12 cellular contexts compared by ENCODE assay signal in genomic region chr1:153609585-153609907, GRCh38. TPM values are rescaled to one million over a fixed set of nuclear protein-coding genes. Genes with fewer than 3 reads are reported as not detected.
DNase-seq lines count a peak whose midpoint lies in the region; ATAC-seq and TF ChIP-seq lines count a peak whose summit lies in the region.
"Had no signal": no experiment of that assay in that cellular context is flagged by ENCODE, and none has a peak within 500 bp of the region (broad histone marks: within the 10 kb centered on the region; RNA-seq: fewer than 3 reads in every experiment).

No MANE protein-coding gene starts in this region.

- H3K27me3 ChIP-seq in foreskin keratinocyte (no peaks in the 10 kb centered on the region), psoas muscle (ENCODE audit: insufficient read depth in 3 of 3, low read length in 2 of 3) (no peaks in the 10 kb centered on the region)

- TF ChIP-seq CTCF in AG10803 (conservative IDR thresholded peaks at IDR 0.05; ENCODE audit: low read length) = no peak
- TF ChIP-seq CTCF in foreskin keratinocyte (conservative IDR thresholded peaks at IDR 0.05) = no peak
- no peak for TF ChIP-seq CTCF in psoas muscle (IDR thresholded peaks at IDR 0.05)

- intact Hi-C loops in psoas muscle (cut with DNase I) = no loop called here

- H3K9me3 ChIP-seq in psoas muscle = no peaks in the 10 kb centered on the region

- H3K4me3 ChIP-seq in AG10803 (ENCODE audit: low read length) (peak overlapping the region; percentile 67), psoas muscle (peak overlapping the region; percentile 66)
- H3K4me3 ChIP-seq: GM12878 had no signal

- DNase-seq in AG10803 (ENCODE audit: low read depth) (no peak), foreskin keratinocyte (no peak), psoas muscle (no peak), COLO829 (ENCODE audit: low spot score) (no peak), DMS 273 treated with DMSO at 0.1 percent for 48 hours (lab: John Stamatoyannopoulos, UW) (no peak)
- no peak for DNase-seq in stimulated activated CD4-positive, alpha-beta T cell treated with anti-CD3 and anti-CD28 coated beads, Interleukin-1b, Interleukin-23, amount 100 ng/mL, for 48 hours
- DNase-seq: activated CD4-positive, alpha-beta T cell treated with anti-CD3 and anti-CD28 coated beads for 4 hours; CD4-positive, alpha-beta T cell; NCI-H187 had no signal

- peak overlapping the region; percentile 86 for H3K27ac ChIP-seq in adipose tissue (ENCODE audit: low read depth, low read length)
- peak overlapping the region; percentile 79 for H3K27ac ChIP-seq in foreskin keratinocyte
- H3K27ac ChIP-seq in psoas muscle = peak overlapping the region; percentile 81

- ATAC-seq in foreskin keratinocyte = no peak
- no peak for ATAC-seq in psoas muscle
- ATAC-seq in HG02623 (IDR thresholded peaks at IDR 0.05; ENCODE audit: unreplicated experiment) = no peak

- H3K36me3 ChIP-seq in psoas muscle (ENCODE audit: insufficient read depth in 1 of 2, low read depth in 1 of 2) = peaks cover 0 to 29% of the 10 kb centered on the region in 2 donors

- WGBS in adipose tissue, 3 donors = 50 to 69% (median 63%) methylated on average over 6 of the region's 6 CpGs
- WGBS in psoas muscle, 3 donors = 49 to 70% (median 61%) methylated on average over 6 of the region's 6 CpGs

- peaks cover 14% of the 10 kb centered on the region for H3K4me1 ChIP-seq in foreskin keratinocyte
- peaks cover 27% of the 10 kb centered on the region for H3K4me1 ChIP-seq in psoas muscle

RNA-seq across cellular contexts. Expression of gene S100A16, which starts 3.4 kb away (rescaled TPM):
- 100 to 1,000 TPM in 2 of 3 donors, 10 to 100 TPM in 1; 30.9 to 175 (median 160) TPM for polyA plus RNA-seq in adipose tissue
- 1,000 and 1,238 TPM in 2 replicates for total RNA-seq in foreskin keratinocyte
- 1,700 and 1,899 TPM in 2 replicates for polyA plus RNA-seq in foreskin keratinocyte
- total RNA-seq in psoas muscle = 10 to 100 TPM; 23.3 to 57.2 (median 38.3) TPM
- polyA plus RNA-seq in psoas muscle = 100 to 1,000 TPM in 1 of 3 donors, 10 to 100 TPM in 2; 23.5 to 251 (median 38.1) TPM
- total RNA-seq: CD4-positive, alpha-beta T cell had no signal

RNA-seq across cellular contexts. Expression of gene S100A14, which starts 6.6 kb away (rescaled TPM):
- polyA plus RNA-seq in adipose tissue = 10 to 100 TPM in 1 of 3 donors, 1 to 10 TPM in 2; 1.6 to 12.9 (median 9.7) TPM
- 1,158 and 1,223 TPM in 2 replicates for total RNA-seq in foreskin keratinocyte
- 2,222 and 2,480 TPM in 2 replicates for polyA plus RNA-seq in foreskin keratinocyte
- total RNA-seq in psoas muscle = under 1 TPM in 1 of 4 donors, not detected in 3; 0.22 TPM
- polyA plus RNA-seq in psoas muscle = under 1 TPM; 0.38 to 0.48 (median 0.39) TPM
- total RNA-seq: CD4-positive, alpha-beta T cell had no signal

RNA-seq across cellular contexts. Expression of gene S100A13, which starts 17.8 kb away (rescaled TPM):
- polyA plus RNA-seq in adipose tissue = 100 to 1,000 TPM in 2 of 3 donors, 10 to 100 TPM in 1; 51.7 to 532 (median 205) TPM
- total RNA-seq in foreskin keratinocyte = 162 and 167 TPM in 2 replicates
- polyA plus RNA-seq in foreskin keratinocyte = 253 and 268 TPM in 2 replicates
- 100 to 1,000 TPM in 2 of 4 donors, 10 to 100 TPM in 2; 72.4 to 199 (median 106) TPM for total RNA-seq in psoas muscle
- polyA plus RNA-seq in psoas muscle = 100 to 1,000 TPM in 2 of 3 donors, 10 to 100 TPM in 1; 79.6 to 159 (median 133) TPM

RNA-seq across cellular contexts. Expression of gene S100A1, which starts 18.7 kb away (rescaled TPM):
- polyA plus RNA-seq in adipose tissue (100 to 1,000 TPM in 1 of 3 donors, 10 to 100 TPM in 1, 1 to 10 TPM in 1; 6.7 to 100 (median 31.7) TPM), foreskin keratinocyte (0.22 TPM in 1 of 2 replicates, not detected in the other), psoas muscle (1,000 to 10,000 TPM in 1 of 3 donors, 100 to 1,000 TPM in 2; 370 to 1,423 (median 918) TPM)
- total RNA-seq in foreskin keratinocyte (not detected in 2 replicates), psoas muscle (1,000 to 10,000 TPM in 3 of 4 donors, 100 to 1,000 TPM in 1; 785 to 1,205 (median 1,028) TPM)
- total RNA-seq: CD4-positive, alpha-beta T cell; GM12878 had no signal

RNA-seq across cellular contexts. Expression of gene CHTOP, which starts 24.3 kb away (rescaled TPM):
- polyA plus RNA-seq in adipose tissue = 10 to 100 TPM; 35.6 to 43.7 (median 40.3) TPM
- 53.9 and 62.0 TPM in 2 replicates for total RNA-seq in foreskin keratinocyte
- polyA plus RNA-seq in foreskin keratinocyte = 70.7 and 82.0 TPM in 2 replicates
- total RNA-seq in psoas muscle = 10 to 100 TPM; 71.1 to 87.7 (median 80.2) TPM
- polyA plus RNA-seq in psoas muscle = 100 to 1,000 TPM in 2 of 3 donors, 10 to 100 TPM in 1; 88.3 to 122 (median 111) TPM

Comparison
In these comparisons a context has a peak if more than half of its experiments do, and no peak if none do; other contexts are left out.
1. RNA of gene S100A14, which starts 6.6 kb away (polyA plus RNA-seq): 2,222 to 2,480 TPM in foreskin keratinocyte; 1.6 to 12.9 TPM in adipose tissue and 0.38 to 0.48 TPM in psoas muscle; every median in the first group is over 100 times any median in the second.
2. Peak in every context shown above with its lines, with median percentiles within 50 percentile points of each other: H3K27ac ChIP-seq.